9 cellular contexts compared by ENCODE assay signal in genomic region chr2:47057732-47058012, GRCh38.
A peak's percentile ranks its signal among the peaks of the same experiment; 100 is the strongest.
DNase-seq lines count a peak whose midpoint lies in the region; ATAC-seq and TF ChIP-seq lines count a peak whose summit lies in the region.
"Had no signal": no experiment of that assay in that cellular context is flagged by ENCODE, and none has a peak within 500 bp of the region (broad histone marks: within the 10 kb centered on the region; RNA-seq: fewer than 3 reads in every experiment).

No MANE protein-coding gene starts in this region.

- intact Hi-C loops in esophagus squamous epithelium (cut with DNase I): no loop called here
- intact Hi-C loops in posterior vena cava (cut with DNase I): no loop called here

- H3K36me3 Mint-ChIP-seq in CD4-positive, CD25-positive, alpha-beta regulatory T cell: peaks cover 28% of the 10 kb centered on the region

- H3K9ac ChIP-seq in rectal smooth muscle tissue (ENCODE audit: low read length): no peak overlapping the region

- H3K4me3 Mint-ChIP-seq in CD4-positive, CD25-positive, alpha-beta regulatory T cell: no peak overlapping the region

- no peaks in the 10 kb centered on the region for H3K9me3 Mint-ChIP-seq in CD4-positive, CD25-positive, alpha-beta regulatory T cell

- no peak for TF ChIP-seq CTCF in Peyer's patch (IDR thresholded peaks at IDR 0.05)
- TF ChIP-seq CTCF in esophagus squamous epithelium (IDR thresholded peaks at IDR 0.05): no peak

- ATAC-seq in CD4-positive, CD25-positive, alpha-beta regulatory T cell (ENCODE audit: low read depth in 2 of 2): peak in 1 of 2 donors; percentile 14

- peaks cover 0 to 29% (median 8%) of the 10 kb centered on the region in 4 donors for H3K4me1 Mint-ChIP-seq in CD4-positive, CD25-positive, alpha-beta regulatory T cell

- H3K36me3 ChIP-seq in CD4-positive, CD25-positive, alpha-beta regulatory T cell (ENCODE audit: control insufficient read depth, insufficient read depth, low read length): peaks cover 37% of the 10 kb centered on the region
- peaks cover 0 to 20% (median 0%) of the 10 kb centered on the region in 3 donors for H3K36me3 ChIP-seq in Peyer's patch
- H3K36me3 ChIP-seq in esophagus squamous epithelium: peaks cover 0 to 70% (median 0%) of the 10 kb centered on the region in 3 donors
- H3K36me3 ChIP-seq in rectal smooth muscle tissue (ENCODE audit: control insufficient read depth, insufficient read depth, low read length): peaks cover 9% of the 10 kb centered on the region

- H3K9me3 ChIP-seq in CD4-positive, CD25-positive, alpha-beta regulatory T cell (ENCODE audit: control insufficient read depth in 2 of 2, low read length in 2 of 2): no peaks in the 10 kb centered on the region
- H3K9me3 ChIP-seq in Peyer's patch (no peaks in the 10 kb centered on the region), esophagus squamous epithelium (no peaks in the 10 kb centered on the region)

- H3K4me1 ChIP-seq in CD4-positive, CD25-positive, alpha-beta regulatory T cell (ENCODE audit: control insufficient read depth, insufficient read depth, low read length, poor library complexity, severe bottlenecking): peaks cover 4% of the 10 kb centered on the region
- H3K4me1 ChIP-seq in Peyer's patch (peaks cover 0 to 47% (median 21%) of the 10 kb centered on the region in 4 donors), esophagus squamous epithelium (peaks cover 24 to 68% (median 38%) of the 10 kb centered on the region in 3 donors), rectal smooth muscle tissue (ENCODE audit: control insufficient read depth, insufficient read depth, low read length) (peaks cover 51% of the 10 kb centered on the region)

- H3K27me3 Mint-ChIP-seq in CD4-positive, CD25-positive, alpha-beta regulatory T cell: no peaks in the 10 kb centered on the region

- no peak overlapping the region for H3K4me3 ChIP-seq in CD4-positive, CD25-positive, alpha-beta regulatory T cell (ENCODE audit: low read depth, low read length)
- H3K4me3 ChIP-seq in Peyer's patch (no peak overlapping the region), esophagus squamous epithelium (no peak overlapping the region), rectal smooth muscle tissue (ENCODE audit: low read length) (no peak overlapping the region)

- no peaks in the 10 kb centered on the region for H3K27me3 ChIP-seq in CD4-positive, CD25-positive, alpha-beta regulatory T cell (ENCODE audit: control insufficient read depth, insufficient read depth, low read length)
- H3K27me3 ChIP-seq in Peyer's patch (no peaks in the 10 kb centered on the region), esophagus squamous epithelium (no peaks in the 10 kb centered on the region), rectal smooth muscle tissue (ENCODE audit: control insufficient read depth, insufficient read depth, low read length) (no peaks in the 10 kb centered on the region)

- H3K27ac Mint-ChIP-seq in CD4-positive, CD25-positive, alpha-beta regulatory T cell: peak overlapping the region; percentile 86 to 94 (median 91)

- TF ChIP-seq POLR2A in Peyer's patch (IDR thresholded peaks at IDR 0.05) (no peak), esophagus squamous epithelium (IDR thresholded peaks at IDR 0.05) (no peak)

- WGBS in esophagus squamous epithelium, 2 donors: 33 to 44% methylated on average over 1 of the region's 1 CpG

- H3K27ac ChIP-seq in CD4-positive, CD25-positive, alpha-beta regulatory T cell (ENCODE audit: insufficient read depth, low read length, poor library complexity, severe bottlenecking): no peak overlapping the region
- peak overlapping the region; percentile 57 to 84 (median 72) for H3K27ac ChIP-seq in Peyer's patch
- H3K27ac ChIP-seq in esophagus squamous epithelium: peak overlapping the region; percentile 76 to 93 (median 83)
- peak overlapping the region; percentile 93 for H3K27ac ChIP-seq in rectal smooth muscle tissue (ENCODE audit: low read depth, low read length)

- DNase-seq in CD4-positive, CD25-positive, alpha-beta regulatory T cell: no peak
- DNase-seq in Peyer's patch (no peak), esophagus squamous epithelium (lab: John Stamatoyannopoulos, UW) (no peak), dedifferentiated amniotic fluid mesenchymal stem cell (ENCODE audit: extremely low spot score) (no peak), posterior vena cava (ENCODE audit: low spot score) (no peak), amniotic stem cell (lab: John Stamatoyannopoulos, UW) (no peak), GOT3 (lab: John Stamatoyannopoulos, UW) (no peak)
- DNase-seq: SHP77 had no signal
